In genomic region chr2:67514515-67514914, GRCh38 we compare ENCODE assay signal across 19 cellular contexts.
DNase-seq lines count a peak whose midpoint lies in the region; ATAC-seq and TF ChIP-seq lines count a peak whose summit lies in the region.
"Had no signal": no experiment of that assay in that cellular context is flagged by ENCODE, and none has a peak within 500 bp of the region (broad histone marks: within the 10 kb centered on the region; RNA-seq: fewer than 3 reads in every experiment).

No MANE protein-coding gene starts in this region.

- no peaks in the 10 kb centered on the region for H3K36me3 Mint-ChIP-seq in natural killer cell treated with Interleukin-12 subunit alpha and Interleukin-12 subunit beta and Interleukin-15 and Interleukin-18, amount 100 ng/mL, for 72 hours
- H3K36me3 Mint-ChIP-seq: activated naive CD4-positive, alpha-beta T cell treated with anti-CD3 and anti-CD28 coated beads, Interleukin-2, amount 10 ng/mL, durations not matched to agents 7 days and 5 days; CD8-positive, alpha-beta memory T cell had no signal

- H3F3A ChIP-seq in SK-N-SH (replicated peaks; ENCODE audit: insufficient read depth): no peaks in the 10 kb centered on the region

- H3K4me3 Mint-ChIP-seq in natural killer cell treated with Interleukin-12 subunit alpha and Interleukin-12 subunit beta and Interleukin-15 and Interleukin-18, amount 100 ng/mL, for 72 hours: no peak overlapping the region
- H3K4me3 Mint-ChIP-seq: activated naive CD4-positive, alpha-beta T cell treated with anti-CD3 and anti-CD28 coated beads, Interleukin-2, amount 10 ng/mL, durations not matched to agents 7 days and 5 days; CD8-positive, alpha-beta memory T cell; effector memory CD8-positive, alpha-beta T cell; T-helper 17 cell had no signal

- no peak for TF ChIP-seq RAD21 in SK-N-SH (IDR thresholded peaks at IDR 0.05; ENCODE audit: low read length)

- H3K27me3 ChIP-seq in SK-N-SH (ENCODE audit: insufficient read depth): no peaks in the 10 kb centered on the region
- H3K27me3 ChIP-seq in vagina: no peaks in the 10 kb centered on the region
- H3K27me3 ChIP-seq: cardiac muscle cell had no signal

- peak overlapping the region; percentile 20; the same call in 1 of the 2 replicates for H3K4me2 ChIP-seq in SK-N-SH
- H3K4me2 ChIP-seq: KMS-11 had no signal

- H3K36me3 ChIP-seq in SK-N-SH (replicated peaks in 1 of 2; ENCODE audit: control insufficient read depth in 1 of 2, insufficient read depth in 2 of 2, low read length in 1 of 2): no peaks in the 10 kb centered on the region
- no peaks in the 10 kb centered on the region for H3K36me3 ChIP-seq in vagina
- H3K36me3 ChIP-seq: cardiac muscle cell had no signal

- H3K4me1 ChIP-seq in SK-N-SH (ENCODE audit: control insufficient read depth in 1 of 2, insufficient read depth in 2 of 2, low read depth in 1 of 2, low read length in 1 of 2) (peaks cover 0 to 2% of the 10 kb centered on the region in 2 experiments; a peak in 1 of 4 replicates), vagina (peaks cover 42% of the 10 kb centered on the region)

- POLR2A ChIA-PET in SK-N-SH (lab: Yijun Ruan, JAX): no interaction called here

- H3K9me2 ChIP-seq in SK-N-SH: no peaks in the 10 kb centered on the region

- peak; percentile 57 for DNase-seq in GM03348 (ENCODE audit: low spot score)
- DNase-seq in SK-N-SH: no peak
- DNase-seq in fibroblast of the aortic adventitia (ENCODE audit: low read depth): peak; percentile 71
- DNase-seq in vagina (ENCODE audit: extremely low spot score in 2 of 2): no peak
- DNase-seq in LoVo (ENCODE audit: low spot score): no peak
- no peak for DNase-seq in natural killer cell treated with Interleukin-12 subunit alpha and Interleukin-12 subunit beta and Interleukin-15 and Interleukin-18, amount 100 ng/mL, for 72 hours (ENCODE audit: low spot score)
- DNase-seq in sciatic nerve (ENCODE audit: low spot score): no peak
- DNase-seq: activated CD8-positive, alpha-beta memory T cell treated with anti-CD3 and anti-CD28 coated beads, Interleukin-2, amount 50 U/mL, for 48 hours; activated naive CD4-positive, alpha-beta T cell treated with anti-CD3 and anti-CD28 coated beads, Interleukin-2, amount 10 ng/mL, durations not matched to agents 7 days and 5 days; CD8-positive, alpha-beta memory T cell; effector memory CD8-positive, alpha-beta T cell; head of caudate nucleus; islet precursor cell; NCI-H1436; T-helper 17 cell had no signal

- H3K9me3 ChIP-seq in SK-N-SH (no peaks in the 10 kb centered on the region), vagina (no peaks in the 10 kb centered on the region)

- H3K27ac Mint-ChIP-seq in natural killer cell treated with Interleukin-12 subunit alpha and Interleukin-12 subunit beta and Interleukin-15 and Interleukin-18, amount 100 ng/mL, for 72 hours: no peak overlapping the region
- H3K27ac Mint-ChIP-seq: activated naive CD4-positive, alpha-beta T cell treated with anti-CD3 and anti-CD28 coated beads, Interleukin-2, amount 10 ng/mL, durations not matched to agents 7 days and 5 days; CD8-positive, alpha-beta memory T cell; effector memory CD8-positive, alpha-beta T cell; T-helper 17 cell had no signal

- no peaks in the 10 kb centered on the region for H3K79me2 ChIP-seq in SK-N-SH (ENCODE audit: insufficient read depth)

- intact Hi-C loops in vagina (cut with DNase I): no loop called here
- intact Hi-C loops in sciatic nerve (cut with DNase I): no loop called here

- no peak overlapping the region for H3K9ac ChIP-seq in SK-N-SH
- H3K9ac ChIP-seq: KMS-11 had no signal

- peaks cover 0 to 4% of the 10 kb centered on the region in 2 donors for H3K4me1 Mint-ChIP-seq in natural killer cell treated with Interleukin-12 subunit alpha and Interleukin-12 subunit beta and Interleukin-15 and Interleukin-18, amount 100 ng/mL, for 72 hours (ENCODE audit: low read depth in 2 of 2)
- H3K4me1 Mint-ChIP-seq: activated naive CD4-positive, alpha-beta T cell treated with anti-CD3 and anti-CD28 coated beads, Interleukin-2, amount 10 ng/mL, durations not matched to agents 7 days and 5 days; CD8-positive, alpha-beta memory T cell; T-helper 17 cell had no signal

- ATAC-seq in natural killer cell treated with Interleukin-12 subunit alpha and Interleukin-12 subunit beta and Interleukin-15 and Interleukin-18, amount 100 ng/mL, for 72 hours: no peak
- ATAC-seq in sciatic nerve: no peak
- ATAC-seq: activated CD4-positive, CD25-positive, alpha-beta regulatory T cell treated with anti-CD3 and anti-CD28 coated beads, Interleukin-2, amount 50 U/mL, for 24 hours; effector memory CD8-positive, alpha-beta T cell; T-helper 17 cell had no signal

- H4K20me1 ChIP-seq in SK-N-SH (ENCODE audit: insufficient read depth): no peaks in the 10 kb centered on the region

- H3K4me3 ChIP-seq in SK-N-SH (ENCODE audit: low read depth in 2 of 2, low read length in 1 of 2) (no peak overlapping the region), fibroblast of the aortic adventitia (ENCODE audit: low read depth, low read length) (no peak overlapping the region), vagina (no peak overlapping the region)
- H3K4me3 ChIP-seq: cardiac muscle cell had no signal

- no peak for TF ChIP-seq CTCF in SK-N-SH (IDR thresholded peaks at IDR 0.05)
- TF ChIP-seq CTCF in fibroblast of the aortic adventitia (IDR thresholded peaks at IDR 0.05; ENCODE audit: insufficient read depth, low read length): no peak
- TF ChIP-seq CTCF in vagina (IDR thresholded peaks at IDR 0.05): no peak

- CTCF ChIA-PET in SK-N-SH (lab: Yijun Ruan, JAX): no interaction called here

- TF ChIP-seq EP300 in SK-N-SH (IDR thresholded peaks at IDR 0.05; ENCODE audit: borderline replicate concordance in 1 of 2, low read depth in 1 of 2, low read length in 1 of 2): no peak

- peaks cover 6% of the 10 kb centered on the region for H3K9me3 Mint-ChIP-seq in natural killer cell treated with Interleukin-12 subunit alpha and Interleukin-12 subunit beta and Interleukin-15 and Interleukin-18, amount 100 ng/mL, for 72 hours
- H3K9me3 Mint-ChIP-seq: activated naive CD4-positive, alpha-beta T cell treated with anti-CD3 and anti-CD28 coated beads, Interleukin-2, amount 10 ng/mL, durations not matched to agents 7 days and 5 days had no signal

- H3K27ac ChIP-seq in SK-N-SH (ENCODE audit: low read depth in 2 of 2, low read length in 1 of 2) (peak overlapping the region in 1 of 2 experiments; percentile 54; a peak in 3 of 4 replicates), vagina (peak overlapping the region; percentile 51)
- H3K27ac ChIP-seq: cardiac muscle cell, HL-60, KMS-11 had no signal

- H3K27me3 Mint-ChIP-seq in natural killer cell treated with Interleukin-12 subunit alpha and Interleukin-12 subunit beta and Interleukin-15 and Interleukin-18, amount 100 ng/mL, for 72 hours: no peaks in the 10 kb centered on the region
- H3K27me3 Mint-ChIP-seq: activated naive CD4-positive, alpha-beta T cell treated with anti-CD3 and anti-CD28 coated beads, Interleukin-2, amount 10 ng/mL, durations not matched to agents 7 days and 5 days; CD8-positive, alpha-beta memory T cell had no signal

- no peak for TF ChIP-seq POLR2A in vagina (IDR thresholded peaks at IDR 0.05)

- H2AFZ ChIP-seq in SK-N-SH (ENCODE audit: low read depth): no peak overlapping the region

TF ChIP-seq in SK-N-SH, 30 proteins besides CTCF, POLR2A, EP300 and RAD21:
- TF ChIP-seq FOSL2 (IDR thresholded peaks at IDR 0.05; ENCODE audit: borderline replicate concordance, low read depth) (peak; percentile 34; the same call in 1 of the 2 replicates), JUND (IDR thresholded peaks at IDR 0.05) (0 out of 2 replicates have a peak, but pooled peaks have one; percentile 24), RFX5 (IDR thresholded peaks at IDR 0.05; ENCODE audit: low read length) (no peak)

Comparison
In these comparisons a context has a peak if more than half of its experiments do, and no peak if none do; other contexts are left out.
1. DNase-seq: peak in GM03348 (single experiment) and fibroblast of the aortic adventitia (single experiment); none in SK-N-SH (single experiment), vagina (0 of 2), LoVo (single experiment), natural killer cell treated with Interleukin-12 subunit alpha and Interleukin-12 subunit beta and Interleukin-15 and Interleukin-18, amount 100 ng/mL, for 72 hours (single experiment) and sciatic nerve (single experiment).